2 cellular contexts compared by ENCODE assay signal in genomic region chr10:49237985-49238384, GRCh38.
TF ChIP-seq lines count a peak whose summit lies in the region.

No MANE protein-coding gene starts in this region.

TF ChIP-seq in GM23338, 12 proteins besides CTCF, POLR2A, EP300 and RAD21 (continued from another document):
- TF ChIP-seq, protein P1, sequence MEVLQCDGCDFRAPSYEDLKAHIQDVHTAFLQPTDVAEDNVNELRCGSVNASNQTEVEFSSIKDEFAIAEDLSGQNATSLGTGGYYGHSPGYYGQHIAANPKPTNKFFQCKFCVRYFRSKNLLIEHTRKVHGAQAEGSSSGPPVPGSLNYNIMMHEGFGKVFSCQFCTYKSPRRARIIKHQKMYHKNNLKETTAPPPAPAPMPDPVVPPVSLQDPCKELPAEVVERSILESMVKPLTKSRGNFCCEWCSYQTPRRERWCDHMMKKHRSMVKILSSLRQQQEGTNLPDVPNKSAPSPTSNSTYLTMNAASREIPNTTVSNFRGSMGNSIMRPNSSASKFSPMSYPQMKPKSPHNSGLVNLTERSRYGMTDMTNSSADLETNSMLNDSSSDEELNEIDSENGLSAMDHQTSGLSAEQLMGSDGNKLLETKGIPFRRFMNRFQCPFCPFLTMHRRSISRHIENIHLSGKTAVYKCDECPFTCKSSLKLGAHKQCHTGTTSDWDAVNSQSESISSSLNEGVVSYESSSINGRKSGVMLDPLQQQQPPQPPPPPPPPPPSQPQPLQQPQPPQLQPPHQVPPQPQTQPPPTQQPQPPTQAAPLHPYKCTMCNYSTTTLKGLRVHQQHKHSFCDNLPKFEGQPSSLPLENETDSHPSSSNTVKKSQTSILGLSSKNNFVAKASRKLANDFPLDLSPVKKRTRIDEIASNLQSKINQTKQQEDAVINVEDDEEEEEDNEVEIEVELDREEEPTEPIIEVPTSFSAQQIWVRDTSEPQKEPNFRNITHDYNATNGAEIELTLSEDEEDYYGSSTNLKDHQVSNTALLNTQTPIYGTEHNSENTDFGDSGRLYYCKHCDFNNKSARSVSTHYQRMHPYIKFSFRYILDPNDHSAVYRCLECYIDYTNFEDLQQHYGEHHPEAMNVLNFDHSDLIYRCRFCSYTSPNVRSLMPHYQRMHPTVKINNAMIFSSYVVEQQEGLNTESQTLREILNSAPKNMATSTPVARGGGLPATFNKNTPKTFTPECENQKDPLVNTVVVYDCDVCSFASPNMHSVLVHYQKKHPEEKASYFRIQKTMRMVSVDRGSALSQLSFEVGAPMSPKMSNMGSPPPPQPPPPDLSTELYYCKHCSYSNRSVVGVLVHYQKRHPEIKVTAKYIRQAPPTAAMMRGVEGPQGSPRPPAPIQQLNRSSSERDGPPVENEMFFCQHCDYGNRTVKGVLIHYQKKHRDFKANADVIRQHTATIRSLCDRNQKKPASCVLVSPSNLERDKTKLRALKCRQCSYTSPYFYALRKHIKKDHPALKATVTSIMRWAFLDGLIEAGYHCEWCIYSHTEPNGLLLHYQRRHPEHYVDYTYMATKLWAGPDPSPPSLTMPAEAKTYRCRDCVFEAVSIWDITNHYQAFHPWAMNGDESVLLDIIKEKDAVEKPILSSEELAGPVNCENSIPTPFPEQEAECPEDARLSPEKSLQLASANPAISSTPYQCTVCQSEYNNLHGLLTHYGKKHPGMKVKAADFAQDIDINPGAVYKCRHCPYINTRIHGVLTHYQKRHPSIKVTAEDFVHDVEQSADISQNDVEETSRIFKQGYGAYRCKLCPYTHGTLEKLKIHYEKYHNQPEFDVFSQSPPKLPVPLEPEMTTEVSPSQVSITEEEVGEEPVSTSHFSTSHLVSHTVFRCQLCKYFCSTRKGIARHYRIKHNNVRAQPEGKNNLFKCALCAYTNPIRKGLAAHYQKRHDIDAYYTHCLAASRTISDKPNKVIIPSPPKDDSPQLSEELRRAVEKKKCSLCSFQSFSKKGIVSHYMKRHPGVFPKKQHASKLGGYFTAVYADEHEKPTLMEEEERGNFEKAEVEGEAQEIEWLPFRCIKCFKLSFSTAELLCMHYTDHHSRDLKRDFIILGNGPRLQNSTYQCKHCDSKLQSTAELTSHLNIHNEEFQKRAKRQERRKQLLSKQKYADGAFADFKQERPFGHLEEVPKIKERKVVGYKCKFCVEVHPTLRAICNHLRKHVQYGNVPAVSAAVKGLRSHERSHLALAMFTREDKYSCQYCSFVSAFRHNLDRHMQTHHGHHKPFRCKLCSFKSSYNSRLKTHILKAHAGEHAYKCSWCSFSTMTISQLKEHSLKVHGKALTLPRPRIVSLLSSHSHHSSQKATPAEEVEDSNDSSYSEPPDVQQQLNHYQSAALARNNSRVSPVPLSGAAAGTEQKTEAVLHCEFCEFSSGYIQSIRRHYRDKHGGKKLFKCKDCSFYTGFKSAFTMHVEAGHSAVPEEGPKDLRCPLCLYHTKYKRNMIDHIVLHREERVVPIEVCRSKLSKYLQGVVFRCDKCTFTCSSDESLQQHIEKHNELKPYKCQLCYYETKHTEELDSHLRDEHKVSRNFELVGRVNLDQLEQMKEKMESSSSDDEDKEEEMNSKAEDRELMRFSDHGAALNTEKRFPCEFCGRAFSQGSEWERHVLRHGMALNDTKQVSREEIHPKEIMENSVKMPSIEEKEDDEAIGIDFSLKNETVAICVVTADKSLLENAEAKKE (CRISPR knock-in tag; IDR thresholded peaks at IDR 0.05): no peak
- TF ChIP-seq, protein P2, sequence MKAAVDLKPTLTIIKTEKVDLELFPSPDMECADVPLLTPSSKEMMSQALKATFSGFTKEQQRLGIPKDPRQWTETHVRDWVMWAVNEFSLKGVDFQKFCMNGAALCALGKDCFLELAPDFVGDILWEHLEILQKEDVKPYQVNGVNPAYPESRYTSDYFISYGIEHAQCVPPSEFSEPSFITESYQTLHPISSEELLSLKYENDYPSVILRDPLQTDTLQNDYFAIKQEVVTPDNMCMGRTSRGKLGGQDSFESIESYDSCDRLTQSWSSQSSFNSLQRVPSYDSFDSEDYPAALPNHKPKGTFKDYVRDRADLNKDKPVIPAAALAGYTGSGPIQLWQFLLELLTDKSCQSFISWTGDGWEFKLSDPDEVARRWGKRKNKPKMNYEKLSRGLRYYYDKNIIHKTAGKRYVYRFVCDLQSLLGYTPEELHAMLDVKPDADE (IDR thresholded peaks at IDR 0.05): no peak
- TF ChIP-seq CREB1 (CRISPR knock-in tag; IDR thresholded peaks at IDR 0.05; ENCODE audit: low read depth) (no peak), EZH2 (IDR thresholded peaks at IDR 0.05; ENCODE audit: low read depth, unreplicated experiment) (no peak), NANOG (IDR thresholded peaks at IDR 0.05; ENCODE audit: borderline replicate concordance) (no peak)

TF ChIP-seq in WTC11, 78 proteins besides CTCF, POLR2A, EP300 and RAD21 (continued from another document):
- TF ChIP-seq, protein P3, sequence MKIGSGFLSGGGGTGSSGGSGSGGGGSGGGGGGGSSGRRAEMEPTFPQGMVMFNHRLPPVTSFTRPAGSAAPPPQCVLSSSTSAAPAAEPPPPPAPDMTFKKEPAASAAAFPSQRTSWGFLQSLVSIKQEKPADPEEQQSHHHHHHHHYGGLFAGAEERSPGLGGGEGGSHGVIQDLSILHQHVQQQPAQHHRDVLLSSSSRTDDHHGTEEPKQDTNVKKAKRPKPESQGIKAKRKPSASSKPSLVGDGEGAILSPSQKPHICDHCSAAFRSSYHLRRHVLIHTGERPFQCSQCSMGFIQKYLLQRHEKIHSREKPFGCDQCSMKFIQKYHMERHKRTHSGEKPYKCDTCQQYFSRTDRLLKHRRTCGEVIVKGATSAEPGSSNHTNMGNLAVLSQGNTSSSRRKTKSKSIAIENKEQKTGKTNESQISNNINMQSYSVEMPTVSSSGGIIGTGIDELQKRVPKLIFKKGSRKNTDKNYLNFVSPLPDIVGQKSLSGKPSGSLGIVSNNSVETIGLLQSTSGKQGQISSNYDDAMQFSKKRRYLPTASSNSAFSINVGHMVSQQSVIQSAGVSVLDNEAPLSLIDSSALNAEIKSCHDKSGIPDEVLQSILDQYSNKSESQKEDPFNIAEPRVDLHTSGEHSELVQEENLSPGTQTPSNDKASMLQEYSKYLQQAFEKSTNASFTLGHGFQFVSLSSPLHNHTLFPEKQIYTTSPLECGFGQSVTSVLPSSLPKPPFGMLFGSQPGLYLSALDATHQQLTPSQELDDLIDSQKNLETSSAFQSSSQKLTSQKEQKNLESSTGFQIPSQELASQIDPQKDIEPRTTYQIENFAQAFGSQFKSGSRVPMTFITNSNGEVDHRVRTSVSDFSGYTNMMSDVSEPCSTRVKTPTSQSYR (CRISPR knock-in tag; IDR thresholded peaks at IDR 0.05): no peak
- TF ChIP-seq STAT6 (CRISPR knock-in tag; conservative IDR thresholded peaks at IDR 0.05; ENCODE audit: low read depth): no peak
- no peak for TF ChIP-seq GRHL2 (CRISPR knock-in tag; IDR thresholded peaks at IDR 0.05; ENCODE audit: insufficient replicate concordance, severe bottlenecking)
- no peak for TF ChIP-seq ZNF425 (CRISPR knock-in tag; conservative IDR thresholded peaks at IDR 0.05)
- TF ChIP-seq NR1H2 (CRISPR knock-in tag; IDR thresholded peaks at IDR 0.05): no peak
- no peak for TF ChIP-seq ZNF416 (CRISPR knock-in tag; IDR thresholded peaks at IDR 0.05)
- TF ChIP-seq, protein P4, sequence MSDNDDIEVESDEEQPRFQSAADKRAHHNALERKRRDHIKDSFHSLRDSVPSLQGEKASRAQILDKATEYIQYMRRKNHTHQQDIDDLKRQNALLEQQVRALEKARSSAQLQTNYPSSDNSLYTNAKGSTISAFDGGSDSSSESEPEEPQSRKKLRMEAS (CRISPR knock-in tag; IDR thresholded peaks at IDR 0.05): no peak
- no peak for TF ChIP-seq SOX15 (CRISPR knock-in tag; IDR thresholded peaks at IDR 0.05)
- no peak for TF ChIP-seq ZNF121 (CRISPR knock-in tag; IDR thresholded peaks at IDR 0.05)
- TF ChIP-seq ETV6 (CRISPR knock-in tag; IDR thresholded peaks at IDR 0.05): no peak
- TF ChIP-seq IRF2 (CRISPR knock-in tag; IDR thresholded peaks at IDR 0.05; ENCODE audit: borderline replicate concordance, low read depth): no peak
- TF ChIP-seq E2F4 (CRISPR knock-in tag; IDR thresholded peaks at IDR 0.05; ENCODE audit: borderline replicate concordance, low read depth): no peak
- TF ChIP-seq ZNF423 (CRISPR knock-in tag; IDR thresholded peaks at IDR 0.05): no peak
- TF ChIP-seq HMGA2 (CRISPR knock-in tag; IDR thresholded peaks at IDR 0.05): no peak
TF ChIP-seq in WTC11: peak in this region for 0.
